In the genomic region with DNA sequence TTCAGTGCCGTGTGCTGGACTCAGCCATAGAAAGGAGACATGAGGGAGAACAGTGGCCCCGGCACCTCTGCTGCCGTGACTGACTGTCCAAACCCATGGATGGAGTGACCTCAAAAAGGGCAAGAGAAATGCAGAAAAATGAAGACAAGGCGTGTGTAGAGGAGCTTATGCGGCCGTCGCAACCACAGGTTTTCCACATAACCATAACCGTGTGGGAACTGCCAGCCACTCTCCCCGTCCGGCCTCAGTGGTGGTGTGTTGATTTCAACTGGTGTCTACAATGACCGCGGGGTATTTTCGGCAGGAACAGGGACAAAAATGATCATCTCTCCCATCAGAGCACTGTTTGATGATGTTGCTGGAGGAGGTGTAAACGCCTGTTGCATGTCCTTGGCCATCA, we compare ENCODE assay signal across 22 cellular contexts. TPM values are rescaled to one million over a fixed set of nuclear protein-coding genes. Genes with fewer than 3 reads are reported as not detected.
"Had no signal": no experiment of that assay in that cellular context is flagged by ENCODE, and none has a peak within 500 bp of the region (broad histone marks: within the 10 kb centered on the region; RNA-seq: fewer than 3 reads in every experiment).

No MANE protein-coding gene starts in this region.

- H3K4me3 Mint-ChIP-seq: activated CD4-positive, alpha-beta T cell treated with anti-CD3 and anti-CD28 coated beads for 36 hours; activated CD8-positive, alpha-beta T cell treated with anti-CD3 and anti-CD28 coated beads for 36 hours; activated naive CD4-positive, alpha-beta T cell treated with anti-CD3 and anti-CD28 coated beads, Interleukin-2, amount 10 ng/mL, durations not matched to agents 7 days and 5 days; activated naive CD8-positive, alpha-beta T cell treated with anti-CD3 and anti-CD28 coated beads, Interleukin-2, amount 10 ng/mL, durations not matched to agents 7 days and 5 days; activated T-cell treated with anti-CD3 and anti-CD28 coated beads, Interleukin-2, amount 50 U/mL, for 72 hours had no signal

- ATAC-seq: activated CD4-positive, alpha-beta T cell treated with anti-CD3 and anti-CD28 coated beads for 36 hours; activated CD8-positive, alpha-beta T cell treated with anti-CD3 and anti-CD28 coated beads for 36 hours; activated T-cell treated with anti-CD3 and anti-CD28 coated beads, Interleukin-2, amount 50 U/mL, for 72 hours had no signal

- H3K36me3 Mint-ChIP-seq: activated naive CD4-positive, alpha-beta T cell treated with anti-CD3 and anti-CD28 coated beads, Interleukin-2, amount 10 ng/mL, durations not matched to agents 7 days and 5 days; activated naive CD8-positive, alpha-beta T cell treated with anti-CD3 and anti-CD28 coated beads, Interleukin-2, amount 10 ng/mL, durations not matched to agents 7 days and 5 days had no signal

- H3K4me1 ChIP-seq: adrenal gland, breast epithelium, Peyer's patch had no signal

- H3K36me3 ChIP-seq: adrenal gland, breast epithelium, Peyer's patch had no signal

- H3K27me3 Mint-ChIP-seq: activated CD4-positive, alpha-beta T cell treated with anti-CD3 and anti-CD28 coated beads for 36 hours; activated CD8-positive, alpha-beta T cell treated with anti-CD3 and anti-CD28 coated beads for 36 hours; activated naive CD4-positive, alpha-beta T cell treated with anti-CD3 and anti-CD28 coated beads, Interleukin-2, amount 10 ng/mL, durations not matched to agents 7 days and 5 days; activated naive CD8-positive, alpha-beta T cell treated with anti-CD3 and anti-CD28 coated beads, Interleukin-2, amount 10 ng/mL, durations not matched to agents 7 days and 5 days had no signal

- H3K27ac ChIP-seq: adrenal gland, breast epithelium, Peyer's patch, RWPE1, VCaP had no signal

- DNase-seq: activated CD4-positive, alpha-beta T cell treated with anti-CD3 and anti-CD28 coated beads for 36 hours; activated CD8-positive, alpha-beta memory T cell treated with anti-CD3 and anti-CD28 coated beads, Interleukin-2, amount 50 U/mL, for 4 hours; activated CD8-positive, alpha-beta T cell treated with anti-CD3 and anti-CD28 coated beads for 36 hours; activated gamma-delta T cell treated with Interleukin-2 at 50 U/mL for 16 hours; activated naive CD4-positive, alpha-beta T cell treated with anti-CD3 and anti-CD28 coated beads, Interleukin-2, amount 10 ng/mL, durations not matched to agents 7 days and 5 days; activated naive CD8-positive, alpha-beta T cell treated with anti-CD3 and anti-CD28 coated beads, Interleukin-2, amount 10 ng/mL, durations not matched to agents 7 days and 5 days; activated T-cell treated with anti-CD3 and anti-CD28 coated beads, Interleukin-2, amount 50 U/mL, for 72 hours; adrenal gland; MM.1S; NCI-H1105 treated with DMSO at 0.1 percent for 48 hours; NCI-H1436 treated with DMSO at 0.1 percent for 48 hours; NCI-H2081; NCI-H446; NCI-H524; Peyer's patch; SHP77 treated with DMSO at 0.1 percent for 48 hours had no signal

- H3K9me3 ChIP-seq: adrenal gland, breast epithelium, Peyer's patch had no signal

- H3K4me3 ChIP-seq: adrenal gland, breast epithelium, Peyer's patch had no signal

- H3K27ac Mint-ChIP-seq: activated CD4-positive, alpha-beta T cell treated with anti-CD3 and anti-CD28 coated beads for 36 hours; activated CD8-positive, alpha-beta T cell treated with anti-CD3 and anti-CD28 coated beads for 36 hours; activated naive CD4-positive, alpha-beta T cell treated with anti-CD3 and anti-CD28 coated beads, Interleukin-2, amount 10 ng/mL, durations not matched to agents 7 days and 5 days; activated naive CD8-positive, alpha-beta T cell treated with anti-CD3 and anti-CD28 coated beads, Interleukin-2, amount 10 ng/mL, durations not matched to agents 7 days and 5 days; activated T-cell treated with anti-CD3 and anti-CD28 coated beads, Interleukin-2, amount 50 U/mL, for 72 hours; activated T-helper 2 cell treated with anti-CD3 and anti-CD28 coated beads, Interferon-gamma antibody, Interleukin-2, Interleukin-4, amounts not matched to agents 10 μg/mL and 5 μg/mL and 100 μg/mL, durations not matched to agents 14 hours and 24 hours and 36 hours had no signal

- H3K4me1 Mint-ChIP-seq: activated CD4-positive, alpha-beta T cell treated with anti-CD3 and anti-CD28 coated beads for 36 hours; activated naive CD4-positive, alpha-beta T cell treated with anti-CD3 and anti-CD28 coated beads, Interleukin-2, amount 10 ng/mL, durations not matched to agents 7 days and 5 days; activated naive CD8-positive, alpha-beta T cell treated with anti-CD3 and anti-CD28 coated beads, Interleukin-2, amount 10 ng/mL, durations not matched to agents 7 days and 5 days had no signal

- H3K9me3 Mint-ChIP-seq: activated CD8-positive, alpha-beta T cell treated with anti-CD3 and anti-CD28 coated beads for 36 hours; activated naive CD4-positive, alpha-beta T cell treated with anti-CD3 and anti-CD28 coated beads, Interleukin-2, amount 10 ng/mL, durations not matched to agents 7 days and 5 days; activated naive CD8-positive, alpha-beta T cell treated with anti-CD3 and anti-CD28 coated beads, Interleukin-2, amount 10 ng/mL, durations not matched to agents 7 days and 5 days; activated T-cell treated with anti-CD3 and anti-CD28 coated beads, Interleukin-2, amount 50 U/mL, for 72 hours; activated T-helper 2 cell treated with anti-CD3 and anti-CD28 coated beads, Interferon-gamma antibody, Interleukin-2, Interleukin-4, amounts not matched to agents 10 μg/mL and 5 μg/mL and 100 μg/mL, durations not matched to agents 14 hours and 24 hours and 36 hours had no signal

- H3K27me3 ChIP-seq: adrenal gland, breast epithelium, Peyer's patch had no signal

RNA-seq across cellular contexts. Expression of a gene that starts 42.9 kb away (rescaled TPM):
- total RNA-seq: activated T-cell treated with anti-CD3 and anti-CD28 coated beads, Interleukin-2, amount 50 U/mL, for 72 hours; activated T-helper 2 cell treated with anti-CD3 and anti-CD28 coated beads, Interferon-gamma antibody, Interleukin-2, Interleukin-4, amounts not matched to agents 10 μg/mL and 5 μg/mL and 100 μg/mL, durations not matched to agents 14 hours and 24 hours and 36 hours; SK-MEL-5; T-helper 2 cell treated with Interferon-gamma antibody and Interleukin-4, amounts not matched to agents 100 ng/mL and 5 ng/mL, for 36 hours had no signal

RNA-seq across cellular contexts. Expression of a gene that starts 59.9 kb away (rescaled TPM):
- total RNA-seq: activated CD4-positive, alpha-beta T cell treated with anti-CD3 and anti-CD28 coated beads for 36 hours; activated CD8-positive, alpha-beta T cell treated with anti-CD3 and anti-CD28 coated beads for 36 hours; activated naive CD8-positive, alpha-beta T cell treated with anti-CD3 and anti-CD28 coated beads, Interleukin-2, amount 10 ng/mL, durations not matched to agents 7 days and 5 days; activated T-cell treated with anti-CD3 and anti-CD28 coated beads, Interleukin-2, amount 50 U/mL, for 72 hours; activated T-helper 2 cell treated with anti-CD3 and anti-CD28 coated beads, Interferon-gamma antibody, Interleukin-2, Interleukin-4, amounts not matched to agents 10 μg/mL and 5 μg/mL and 100 μg/mL, durations not matched to agents 14 hours and 24 hours and 36 hours; SK-MEL-5; T-helper 2 cell treated with Interferon-gamma antibody and Interleukin-4, amounts not matched to agents 100 ng/mL and 5 ng/mL, for 36 hours had no signal
